8 cellular contexts compared by ENCODE assay signal in genomic region chr21:37367758-37368535, GRCh38. TPM values are rescaled to one million over a fixed set of nuclear protein-coding genes. Genes with fewer than 3 reads are reported as not detected.
DNase-seq lines count a peak whose midpoint lies in the region; ATAC-seq and TF ChIP-seq lines count a peak whose summit lies in the region.

No MANE protein-coding gene starts in this region.

- H2BK12ac ChIP-seq in neuronal stem cell (ENCODE audit: low read length) = no peak overlapping the region

- H4K8ac ChIP-seq in neuronal stem cell (ENCODE audit: low read depth, low read length) = no peak overlapping the region

- H3K4me3 Mint-ChIP-seq in activated T-cell treated with anti-CD3 and anti-CD28 coated beads, Interleukin-2, amount 50 U/mL, for 4 hours = peak overlapping the region; percentile 91

- no peaks in the 10 kb centered on the region for H3K36me3 Mint-ChIP-seq in activated T-cell treated with anti-CD3 and anti-CD28 coated beads, Interleukin-2, amount 50 U/mL, for 4 hours (ENCODE audit: insufficient read depth)

- H3K9me3 Mint-ChIP-seq in activated T-cell treated with anti-CD3 and anti-CD28 coated beads, Interleukin-2, amount 50 U/mL, for 4 hours = peaks cover 3% of the 10 kb centered on the region

- H2BK120ac ChIP-seq in neuronal stem cell (ENCODE audit: low read depth, low read length) = peak overlapping the region; percentile 91

- H3K79me1 ChIP-seq in neuronal stem cell (ENCODE audit: low read depth, low read length) = peaks cover 4% of the 10 kb centered on the region

- WGBS in neuronal stem cell (ENCODE audit: extremely low coverage in 2 of 2, insufficient read length in 2 of 2, insufficient replicate concordance in 1 of 2), 2 donors = no CpG with 5 or more reads among the region's 61 CpGs

- H3K14ac ChIP-seq in neuronal stem cell (ENCODE audit: low read length) = peak overlapping the region; percentile 82

- TF ChIP-seq CTCF in fibroblast of lung (conservative IDR thresholded peaks at IDR 0.05 in 1 of 2, IDR thresholded peaks at IDR 0.05 in 1 of 2; ENCODE audit: low read depth in 1 of 2, low read length in 2 of 2) (no peak), vagina (IDR thresholded peaks at IDR 0.05) (no peak)

- H3K4me1 Mint-ChIP-seq in activated T-cell treated with anti-CD3 and anti-CD28 coated beads, Interleukin-2, amount 50 U/mL, for 4 hours (ENCODE audit: low read depth) = peaks cover 54% of the 10 kb centered on the region

- no peak overlapping the region for H2AFZ ChIP-seq in fibroblast of lung (ENCODE audit: low read length)
- no peak overlapping the region for H2AFZ ChIP-seq in neuronal stem cell (ENCODE audit: low read length)

- no peaks in the 10 kb centered on the region for H3K4me1 ChIP-seq in fibroblast of lung (ENCODE audit: control insufficient read depth, extremely low read depth, insufficient read depth, low read length)
- H3K4me1 ChIP-seq in neuronal stem cell (ENCODE audit: control insufficient read depth in 2 of 2, insufficient read depth in 1 of 2, low read depth in 1 of 2, low read length in 2 of 2) = peaks cover 4 to 19% of the 10 kb centered on the region in 2 donors
- H3K4me1 ChIP-seq in vagina = peaks cover 56% of the 10 kb centered on the region

- peak overlapping the region; percentile 85 for H3K23ac ChIP-seq in neuronal stem cell (ENCODE audit: low read depth, low read length, poor library complexity)

- no peaks in the 10 kb centered on the region for H4K20me1 ChIP-seq in fibroblast of lung (ENCODE audit: control insufficient read depth, extremely low read depth, insufficient read depth, low read length)

- H3K27me3 Mint-ChIP-seq in activated T-cell treated with anti-CD3 and anti-CD28 coated beads, Interleukin-2, amount 50 U/mL, for 4 hours (ENCODE audit: low read depth) = no peaks in the 10 kb centered on the region

- no peak overlapping the region for H3K4ac ChIP-seq in neuronal stem cell (ENCODE audit: low read length)

- DNase-seq in DMS53 (lab: John Stamatoyannopoulos, UW) (peak; percentile 42), DMS53 treated with DMSO at 0.1 percent for 48 hours (lab: John Stamatoyannopoulos, UW; ENCODE audit: unreplicated experiment) (no peak), NAMALWA (ENCODE audit: low spot score) (peak; percentile 50), fibroblast of lung (ENCODE audit: low read depth in 2 of 2) (peak; percentile 37 to 55), neuronal stem cell (ENCODE audit: low spot score) (no peak), vagina (ENCODE audit: extremely low spot score in 2 of 2) (no peak)
- peak; percentile 20 for DNase-seq in activated T-cell treated with anti-CD3 and anti-CD28 coated beads, Interleukin-2, amount 50 U/mL, for 4 hours

- no peak overlapping the region for H4K91ac ChIP-seq in neuronal stem cell (ENCODE audit: low read depth, low read length, poor library complexity)

- intact Hi-C loops in vagina (cut with DNase I) = loop anchor here (2.0 to 10.0 kb wide), 4 partner anchors 29 to 296 kb away; partner anchors contain the start of genes PIGP, TTC3 and VPS26C

- H3K4me3 ChIP-seq in fibroblast of lung (replicated peaks in 1 of 4; ENCODE audit: control extremely low read depth in 1 of 4, insufficient read depth in 1 of 4, low read depth in 3 of 4, low read length in 4 of 4) (peak overlapping the region; percentile 62 to 92 (median 81)), neuronal stem cell (ENCODE audit: low read length in 2 of 2) (peak overlapping the region; percentile 97 to 99), vagina (peak overlapping the region; percentile 78 to 100)

- H3K4me2 ChIP-seq in fibroblast of lung (ENCODE audit: extremely low read depth, insufficient read depth, low read length) = peak overlapping the region; percentile 55
- peak overlapping the region; percentile 67 for H3K4me2 ChIP-seq in neuronal stem cell (ENCODE audit: insufficient read depth, low read length, poor library complexity, severe bottlenecking)

- H3K9me3 ChIP-seq in fibroblast of lung (ENCODE audit: control insufficient read depth, insufficient read depth, low read depth, low read length) (no peaks in the 10 kb centered on the region), neuronal stem cell (replicated peaks in 1 of 2; ENCODE audit: control insufficient read depth in 2 of 2, insufficient read depth in 1 of 2, low read depth in 1 of 2, low read length in 2 of 2) (no peaks in the 10 kb centered on the region), vagina (no peaks in the 10 kb centered on the region)

- H3K27ac ChIP-seq in fibroblast of lung (ENCODE audit: insufficient read depth, low read length) (peak overlapping the region; percentile 82), neuronal stem cell (replicated peaks; ENCODE audit: low read length) (peak overlapping the region; percentile 100), vagina (peak overlapping the region; percentile 100)

- peaks cover 60% of the 10 kb centered on the region for H3K79me2 ChIP-seq in fibroblast of lung (ENCODE audit: control insufficient read depth, insufficient read depth, low read length)

- H2AK5ac ChIP-seq in neuronal stem cell (ENCODE audit: low read depth, low read length) = peak overlapping the region; percentile 97

- peak in 1 of 2 donors; percentile 36 for TF ChIP-seq POLR2A in vagina (IDR thresholded peaks at IDR 0.05)

- ATAC-seq in activated T-cell treated with anti-CD3 and anti-CD28 coated beads, Interleukin-2, amount 50 U/mL, for 4 hours = no peak
- ATAC-seq in HG02840 (IDR thresholded peaks at IDR 0.05; ENCODE audit: low FRiP score, unreplicated experiment) = no peak

- H2BK15ac ChIP-seq in neuronal stem cell (ENCODE audit: low read length) = peak overlapping the region; percentile 58

- H3K36me3 ChIP-seq in fibroblast of lung (ENCODE audit: control insufficient read depth, insufficient read depth, low read length) = no peaks in the 10 kb centered on the region
- peaks cover 1 to 6% of the 10 kb centered on the region in 2 donors for H3K36me3 ChIP-seq in neuronal stem cell (replicated peaks in 1 of 2; ENCODE audit: control insufficient read depth in 2 of 2, insufficient read depth in 2 of 2, low read length in 2 of 2)
- no peaks in the 10 kb centered on the region for H3K36me3 ChIP-seq in vagina

- H3K9ac ChIP-seq in fibroblast of lung (ENCODE audit: insufficient read depth, low read length) (peak overlapping the region; percentile 97), neuronal stem cell (ENCODE audit: low read depth, low read length, poor library complexity) (peak overlapping the region; percentile 94)

- H3K18ac ChIP-seq in neuronal stem cell (ENCODE audit: low read length) = peak overlapping the region; percentile 97

- no peaks in the 10 kb centered on the region for H3K27me3 ChIP-seq in fibroblast of lung (ENCODE audit: control insufficient read depth, insufficient read depth, low read length)
- no peaks in the 10 kb centered on the region for H3K27me3 ChIP-seq in neuronal stem cell (ENCODE audit: control insufficient read depth in 3 of 3, insufficient read depth in 3 of 3, low read depth in 1 of 3, low read length in 3 of 3)
- no peaks in the 10 kb centered on the region for H3K27me3 ChIP-seq in vagina

- peak overlapping the region; percentile 98 for H2BK5ac ChIP-seq in neuronal stem cell (ENCODE audit: low read length)

RNA-seq across cellular contexts. Expression of gene DYRK1A, which starts 1.4 kb away (rescaled TPM):
- total RNA-seq in activated T-cell treated with anti-CD3 and anti-CD28 coated beads, Interleukin-2, amount 50 U/mL, for 4 hours = 10 to 100 TPM; 53.8 to 60.1 (median 56.1) TPM
- total RNA-seq in fibroblast of lung (57.5 and 64.1 TPM in 2 replicates), vagina (78.1 TPM)
- 44.6 and 45.9 TPM in 2 replicates for polyA plus RNA-seq in fibroblast of lung
- polyA plus RNA-seq in fibroblast of lung (2012) = 16.6 and 22.0 TPM in 2 replicates
- polyA minus RNA-seq in fibroblast of lung (ENCODE audit: low replicate concordance) = 83.1 and 171 TPM in 2 replicates
- polyA plus RNA-seq in neuronal stem cell (2013, experiment 1 of 2) = 33.4 TPM
- polyA plus RNA-seq in neuronal stem cell (2013, experiment 2 of 2) = 36.0 TPM

Comparison
In these comparisons a context has a peak if more than half of its experiments do, and no peak if none do; other contexts are left out.
1. DNase-seq: peak in DMS53 (single experiment), NAMALWA (single experiment), activated T-cell treated with anti-CD3 and anti-CD28 coated beads, Interleukin-2, amount 50 U/mL, for 4 hours (single experiment) and fibroblast of lung (2 of 2); none in DMS53 treated with DMSO at 0.1 percent for 48 hours (single experiment), neuronal stem cell (single experiment) and vagina (0 of 2).
2. Peak in every context shown above with its lines, with median percentiles within 50 percentile points of each other: H3K27ac ChIP-seq and H3K4me3 ChIP-seq.